ENCODE assay signal across 21 cellular contexts in genomic region chr2:147373800-147374409, GRCh38.
DNase-seq lines count a peak whose midpoint lies in the region; ATAC-seq, FAIRE-seq and TF ChIP-seq lines count a peak whose summit lies in the region.
"Had no signal": no experiment of that assay in that cellular context is flagged by ENCODE, and none has a peak within 500 bp of the region (broad histone marks: within the 10 kb centered on the region; RNA-seq: fewer than 3 reads in every experiment).

No MANE protein-coding gene starts in this region.

- peaks cover 2% of the 10 kb centered on the region for H3K9me3 Mint-ChIP-seq in neural progenitor cell
- H3K9me3 Mint-ChIP-seq: CD8-positive, alpha-beta T cell had no signal

- POLR2A ChIA-PET in HEK293T (lab: Yijun Ruan, JAX), result no interaction called here

- ATAC-seq in HG03097 (IDR thresholded peaks at IDR 0.05; ENCODE audit: low FRiP score, unreplicated experiment), result no peak
- no peak for ATAC-seq in HG03139 (IDR thresholded peaks at IDR 0.05; ENCODE audit: unreplicated experiment)
- ATAC-seq: A549; CD8-positive, alpha-beta T cell had no signal

- H3K27ac Mint-ChIP-seq in neural progenitor cell, result no peak overlapping the region
- H3K27ac Mint-ChIP-seq: CD8-positive, alpha-beta T cell; H9 had no signal

- H2AFZ ChIP-seq in neural progenitor cell (replicated peaks), result no peak overlapping the region

- H3K4me1 Mint-ChIP-seq in neural progenitor cell, result peaks cover 3% of the 10 kb centered on the region

- no peaks in the 10 kb centered on the region for H3K9me3 ChIP-seq in neural progenitor cell (ENCODE audit: low read depth)
- H3K9me3 ChIP-seq: A549, BLaER1 had no signal

- peak overlapping the region; percentile 0 for H3K4me2 ChIP-seq in neural progenitor cell
- H3K4me2 ChIP-seq: A549, BLaER1 had no signal

- DNase-seq in D721Med (ENCODE audit: insufficient read length, low spot score) (no peak), HEK293T (ENCODE audit: extremely low spot score) (no peak), epidermal melanocyte (ENCODE audit: insufficient read length, low spot score) (peak; percentile 23), neural progenitor cell (ENCODE audit: low spot score) (no peak), iPS-NIHi7 (ENCODE audit: extremely low spot score) (no peak), NCI-H524 treated with DMSO at 0.1 percent for 48 hours (lab: John Stamatoyannopoulos, UW) (no peak)
- DNase-seq: CD8-positive, alpha-beta T cell; DMS79; H9; IMR-90; NCI-H1417 treated with DMSO at 0.1 percent for 48 hours; NCI-H187 treated with DMSO at 0.1 percent for 48 hours; NCI-H2171 treated with DMSO at 0.1 percent for 48 hours; NCI-H510A; NCI-H774; SHP77 treated with DMSO at 0.1 percent for 48 hours; T-helper 1 cell had no signal

- no peak overlapping the region for H3K9ac ChIP-seq in neural progenitor cell
- H3K9ac ChIP-seq: BLaER1 had no signal

- H3K27me3 Mint-ChIP-seq in neural progenitor cell (ENCODE audit: insufficient read depth, low read depth), result no peaks in the 10 kb centered on the region

- H3K4me1 ChIP-seq in neural progenitor cell, result no peaks in the 10 kb centered on the region
- H3K4me1 ChIP-seq: A549, BLaER1 had no signal

- no peak overlapping the region for H3K27ac ChIP-seq in neural progenitor cell
- H3K27ac ChIP-seq: A549, BLaER1 had no signal

- H3K4me3 ChIP-seq in neural progenitor cell, result no peak overlapping the region
- H3K4me3 ChIP-seq: A549, BLaER1 had no signal

- no peaks in the 10 kb centered on the region for H3F3A ChIP-seq in neural progenitor cell (ENCODE audit: low read depth)

- peak; percentile 55 for FAIRE-seq in D721Med (lab: Jason Lieb, UNC)
- FAIRE-seq: A549 had no signal

- no peak for TF ChIP-seq CTCF in D721Med (IDR thresholded peaks at IDR 0.05; ENCODE audit: insufficient read depth, missing control alignments)
- TF ChIP-seq CTCF in neural progenitor cell (IDR thresholded peaks at IDR 0.05), result no peak

- CTCF ChIA-PET in HEK293T (lab: Yijun Ruan, JAX), result no interaction called here

- no peaks in the 10 kb centered on the region for H3K36me3 ChIP-seq in neural progenitor cell
- H3K36me3 ChIP-seq: BLaER1 had no signal

- H3K27me3 ChIP-seq in neural progenitor cell, result no peaks in the 10 kb centered on the region
- H3K27me3 ChIP-seq: BLaER1 had no signal

- H4K20me1 ChIP-seq in neural progenitor cell (ENCODE audit: low read depth), result no peaks in the 10 kb centered on the region
- H4K20me1 ChIP-seq: BLaER1 had no signal

- H3K36me3 Mint-ChIP-seq in neural progenitor cell, result no peaks in the 10 kb centered on the region
- H3K36me3 Mint-ChIP-seq: CD8-positive, alpha-beta T cell had no signal

- no peaks in the 10 kb centered on the region for H3K79me2 ChIP-seq in neural progenitor cell (ENCODE audit: low read depth)

- no peak overlapping the region for H3K4me3 Mint-ChIP-seq in neural progenitor cell
- H3K4me3 Mint-ChIP-seq: CD8-positive, alpha-beta T cell; H9 had no signal

TF ChIP-seq in HEK293T, 16 proteins besides CTCF, POLR2A, EP300 and RAD21:
- TF ChIP-seq CTBP1 (IDR thresholded peaks at IDR 0.05; ENCODE audit: borderline replicate concordance) (no peak), PKNOX1 (IDR thresholded peaks at IDR 0.05) (peak; percentile 34; the same call in 1 of the 2 replicates), ELF4 (IDR thresholded peaks at IDR 0.05) (no peak)
TF ChIP-seq in HEK293T: peak in this region for 1.
